Comparison of ENCODE assay signal across 19 cellular contexts in the genomic region with DNA sequence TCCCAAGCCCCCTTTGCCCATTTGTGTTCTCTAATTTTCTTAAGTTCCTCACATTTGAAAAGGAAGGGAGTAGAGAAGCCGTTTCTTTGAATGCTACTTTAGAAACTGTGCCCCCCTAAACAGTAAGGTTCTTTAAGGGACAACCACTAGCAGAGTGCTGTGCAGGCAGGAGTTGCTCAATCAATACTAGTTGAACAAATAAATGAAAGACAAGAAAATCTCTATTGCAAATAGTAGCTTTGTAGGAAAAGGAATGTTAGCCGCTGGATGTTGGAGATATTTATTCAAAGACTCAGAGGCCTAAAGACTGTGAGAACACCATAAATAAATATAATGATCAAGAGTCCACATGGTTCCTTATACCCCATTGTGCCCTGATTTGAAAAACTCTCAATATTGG.
DNase-seq lines count a peak whose midpoint lies in the region; ATAC-seq, FAIRE-seq and TF ChIP-seq lines count a peak whose summit lies in the region.
"Had no signal": no experiment of that assay in that cellular context is flagged by ENCODE, and none has a peak within 500 bp of the region (broad histone marks: within the 10 kb centered on the region; RNA-seq: fewer than 3 reads in every experiment).

No MANE protein-coding gene starts in this region.

- H3K4me3 ChIP-seq in A549, result no peak overlapping the region
- H3K4me3 ChIP-seq in adipocyte (ENCODE audit: low read length), result no peak overlapping the region
- peak overlapping the region in 1 of 3 experiments; percentile 19; a peak in 1 of 6 replicates for H3K4me3 ChIP-seq in HepG2 (replicated peaks in 1 of 3; ENCODE audit: insufficient read depth in 1 of 3, low read depth in 2 of 3, low read length in 3 of 3)
- no peak overlapping the region for H3K4me3 ChIP-seq in mesendoderm (ENCODE audit: low read length)
- H3K4me3 ChIP-seq: BLaER1 treated with 17β-estradiol and CSF1 and Interleukin-3, amounts not matched to agents 10 nM and 100 nM had no signal

- H3K56ac ChIP-seq in mesendoderm (ENCODE audit: low read length), result no peak overlapping the region

- no peak overlapping the region for H3K4me3 Mint-ChIP-seq in endothelial cell (ENCODE audit: unreplicated experiment)
- H3K4me3 Mint-ChIP-seq: B cell; CD4-positive, CD25-positive, alpha-beta regulatory T cell; CD8-positive, alpha-beta memory T cell; H9 had no signal

- intact Hi-C loops in HepG2 (cut with micrococcal nuclease; ENCODE audit: unreplicated experiment), result loop anchor here (5.0 kb wide), 1 partner anchor 107 kb away; no protein-coding TSS in a partner anchor

- no peaks in the 10 kb centered on the region for H3K27me3 ChIP-seq in adipocyte (replicated peaks; ENCODE audit: control insufficient read depth, insufficient read depth, low read length)
- no peaks in the 10 kb centered on the region for H3K27me3 ChIP-seq in HepG2 (ENCODE audit: control insufficient read depth in 1 of 2, insufficient read depth in 2 of 2, low read length in 2 of 2)
- H3K27me3 ChIP-seq in mesendoderm (ENCODE audit: insufficient read depth, low read length, poor library complexity), result no peaks in the 10 kb centered on the region
- H3K27me3 ChIP-seq: BLaER1 treated with 17β-estradiol and CSF1 and Interleukin-3, amounts not matched to agents 10 nM and 100 nM had no signal

- H2BK120ac ChIP-seq in mesendoderm (ENCODE audit: low read depth, low read length), result no peak overlapping the region

- TF ChIP-seq POLR2A in A549 (IDR thresholded peaks at IDR 0.05; ENCODE audit: low read length) (no peak), HepG2 (IDR thresholded peaks at IDR 0.05; ENCODE audit: insufficient read depth in 1 of 2, low read depth in 2 of 2, low read length in 2 of 2) (no peak)

- H3K27ac ChIP-seq in A549 (no peak overlapping the region), HepG2 (ENCODE audit: extremely low read length, insufficient read depth, low read length) (peak overlapping the region; percentile 86), mesendoderm (ENCODE audit: low read depth, low read length) (no peak overlapping the region)
- H3K27ac ChIP-seq: BLaER1 treated with 17β-estradiol and CSF1 and Interleukin-3, amounts not matched to agents 10 nM and 100 nM had no signal

- H4K5ac ChIP-seq in mesendoderm (ENCODE audit: low read length), result no peak overlapping the region

- CTCF ChIA-PET in A549 (lab: Yijun Ruan, JAX) (no interaction called here), HepG2 (lab: Yijun Ruan, JAX; ENCODE audit: low intra/inter-chr PET ratio, low total read pairs) (no interaction called here)

- H3K4me1 Mint-ChIP-seq in endothelial cell (ENCODE audit: unreplicated experiment), result peaks cover 12% of the 10 kb centered on the region
- H3K4me1 Mint-ChIP-seq: B cell; CD8-positive, alpha-beta memory T cell; H9 had no signal

- H2BK15ac ChIP-seq in mesendoderm (replicated peaks; ENCODE audit: low read depth), result no peak overlapping the region

- H3K79me1 ChIP-seq in mesendoderm (ENCODE audit: low read length), result no peaks in the 10 kb centered on the region

- no peak overlapping the region for H3K4ac ChIP-seq in mesendoderm (ENCODE audit: low read depth, low read length)

- H3K4me1 ChIP-seq in A549 (0 out of 3 replicates have a peak, but pooled peaks cover 9% of the 10 kb centered on the region), adipocyte (ENCODE audit: control insufficient read depth, insufficient read depth, low read length) (peaks cover 22% of the 10 kb centered on the region), HepG2 (ENCODE audit: insufficient read depth, low read length) (peaks cover 65% of the 10 kb centered on the region), mesendoderm (ENCODE audit: control insufficient read depth, low read depth, low read length) (no peaks in the 10 kb centered on the region)

- DNase-seq in A549 (ENCODE audit: low read depth in 1 of 2, low spot score in 1 of 2), result no peak
- peak; percentile 24 for DNase-seq in HuH-7 (ENCODE audit: low spot score)
- DNase-seq in adipocyte (ENCODE audit: low read depth), result peak; percentile 30
- peak; percentile 91 for DNase-seq in HepG2 (ENCODE audit: low spot score)
- DNase-seq in endothelial cell (ENCODE audit: low spot score), result no peak
- DNase-seq in activated CD4-positive, alpha-beta T cell treated with anti-CD3 and anti-CD28 coated beads for 4 hours, result no peak
- no peak for DNase-seq in NCI-H524 treated with DMSO at 0.1 percent for 48 hours (lab: John Stamatoyannopoulos, UW)
- DNase-seq in mesendoderm, result no peak
- DNase-seq: 8988T; CD4-positive, CD25-positive, alpha-beta regulatory T cell; CD8-positive, alpha-beta memory T cell; COR-L47; H9 had no signal

- H2AK5ac ChIP-seq in mesendoderm (ENCODE audit: low read length), result no peak overlapping the region

- BruUV-seq in HepG2 (replicated peaks; lab: Mats Ljungman, UMichigan), result no TSS peak

- no peaks in the 10 kb centered on the region for H3K36me3 Mint-ChIP-seq in endothelial cell (ENCODE audit: low read depth, unreplicated experiment)

- peak overlapping the region; percentile 12; the same call in 1 of the 3 replicates for H3K4me2 ChIP-seq in A549
- H3K4me2 ChIP-seq in HepG2 (ENCODE audit: low read depth, low read length), result peak overlapping the region; percentile 65
- no peak overlapping the region for H3K4me2 ChIP-seq in mesendoderm (ENCODE audit: low read length)

- no peak for TF ChIP-seq CTCF in A549 (IDR thresholded peaks at IDR 0.05)
- TF ChIP-seq CTCF in HepG2 (CRISPR knock-in tag; IDR thresholded peaks at IDR 0.05), result no peak
- no peak for TF ChIP-seq CTCF in endothelial cell (IDR thresholded peaks at IDR 0.05; ENCODE audit: unreplicated experiment)

- no peak overlapping the region for H2AFZ ChIP-seq in HepG2 (ENCODE audit: low read length)

- TF ChIP-seq RAD21 in A549 (conservative IDR thresholded peaks at IDR 0.05 in 1 of 2, IDR thresholded peaks at IDR 0.05 in 1 of 2) (no peak), HepG2 (CRISPR knock-in tag; IDR thresholded peaks at IDR 0.05) (no peak)

- no peak for TF ChIP-seq EP300 in A549 (IDR thresholded peaks at IDR 0.05)
- peak in 1 of 2 experiments; percentile 80; a peak in 2 of 4 replicates for TF ChIP-seq EP300 in HepG2 (IDR thresholded peaks at IDR 0.05; ENCODE audit: low read depth in 2 of 2, low read length in 2 of 2)
- TF ChIP-seq EP300 in HepG2 (CRISPR knock-in tag; IDR thresholded peaks at IDR 0.05; ENCODE audit: borderline replicate concordance), result no peak

- 53% methylated on average over 2 of the region's 2 CpGs for WGBS in A549 (ENCODE audit: missing lambda C conversion rate)
- 2% methylated on average over 2 of the region's 2 CpGs for WGBS in HepG2 (ENCODE audit: low lambda C conversion rate)
- WGBS in mesendoderm (ENCODE audit: extremely low coverage, insufficient coverage, low lambda C conversion rate), result no CpG with 5 or more reads among the region's 2 CpGs

- FAIRE-seq in A549 (lab: Jason Lieb, UNC) (no peak), HepG2 (lab: Jason Lieb, UNC) (peak; percentile 49)
- FAIRE-seq: D721Med, G401.6, GM19239, H1 had no signal

- H4K20me1 ChIP-seq in HepG2 (ENCODE audit: insufficient read depth, low read length), result no peaks in the 10 kb centered on the region
- H4K20me1 ChIP-seq: BLaER1 treated with 17β-estradiol and CSF1 and Interleukin-3, amounts not matched to agents 10 nM and 100 nM had no signal

- H3K79me2 ChIP-seq in HepG2 (ENCODE audit: insufficient read depth, low read length) (no peaks in the 10 kb centered on the region), mesendoderm (ENCODE audit: control insufficient read depth, insufficient read depth, low read length) (no peaks in the 10 kb centered on the region)

- no peaks in the 10 kb centered on the region for H3K27me3 Mint-ChIP-seq in endothelial cell (ENCODE audit: unreplicated experiment)
- H3K27me3 Mint-ChIP-seq: B cell; CD4-positive, CD25-positive, alpha-beta regulatory T cell; CD8-positive, alpha-beta memory T cell had no signal

- H3K18ac ChIP-seq in mesendoderm (ENCODE audit: low read length), result no peak overlapping the region

- H3K9me3 Mint-ChIP-seq in endothelial cell (ENCODE audit: unreplicated experiment), result no peaks in the 10 kb centered on the region
- H3K9me3 Mint-ChIP-seq: CD4-positive, CD25-positive, alpha-beta regulatory T cell; CD8-positive, alpha-beta memory T cell; H9 had no signal

- no peak overlapping the region for H3K23ac ChIP-seq in mesendoderm (ENCODE audit: low read length)

- ATAC-seq in A549, result no peak
- peak; percentile 91 for ATAC-seq in HepG2

- H3K27ac Mint-ChIP-seq in endothelial cell (ENCODE audit: unreplicated experiment), result no peak overlapping the region
- H3K27ac Mint-ChIP-seq: B cell; CD4-positive, CD25-positive, alpha-beta regulatory T cell; CD8-positive, alpha-beta memory T cell; H9 had no signal

- POLR2A ChIA-PET in A549 (lab: Yijun Ruan, JAX), result no interaction called here
- POLR2A ChIA-PET in HepG2 (lab: Yijun Ruan, JAX), result interaction anchor here (1.0 to 1.5 kb wide), 2 partner anchors 24 to 582 kb away, joined by 3 read pairs; no protein-coding TSS in a partner anchor

- H3K36me3 ChIP-seq in adipocyte (ENCODE audit: control insufficient read depth, insufficient read depth, low read length, severe bottlenecking) (no peaks in the 10 kb centered on the region), HepG2 (replicated peaks in 1 of 2; ENCODE audit: control insufficient read depth in 1 of 2, insufficient read depth in 2 of 2, low read length in 2 of 2) (no peaks in the 10 kb centered on the region), mesendoderm (ENCODE audit: control insufficient read depth, insufficient read depth, low read length) (no peaks in the 10 kb centered on the region)

- H3K9ac ChIP-seq in adipocyte (ENCODE audit: low read length) (no peak overlapping the region), HepG2 (ENCODE audit: insufficient read depth, low read depth, low read length) (no peak overlapping the region), mesendoderm (ENCODE audit: low read length) (no peak overlapping the region)
- H3K9ac ChIP-seq: BLaER1 treated with 17β-estradiol and CSF1 and Interleukin-3, amounts not matched to agents 10 nM and 100 nM had no signal

- H3K9me3 ChIP-seq in A549, result no peaks in the 10 kb centered on the region
- H3K9me3 ChIP-seq in adipocyte (ENCODE audit: control insufficient read depth, low read length), result no peaks in the 10 kb centered on the region
- H3K9me3 ChIP-seq in HepG2 (ENCODE audit: low read length), result no peaks in the 10 kb centered on the region

- no peak overlapping the region for H4K8ac ChIP-seq in mesendoderm (ENCODE audit: low read depth, low read length)

- in situ Hi-C loops in HepG2 (cut with HindIII; ENCODE audit: extremely low pct_ligation_motif_present, low pct_unique_long_range_greater_than_20kb), result no loop called here

- no peak overlapping the region for H2BK5ac ChIP-seq in mesendoderm (ENCODE audit: low read length)

TF ChIP-seq in A549, 52 proteins besides CTCF, POLR2A, EP300 and RAD21 (continues in another document):
- TF ChIP-seq FOSB (CRISPR knock-in tag; IDR thresholded peaks at IDR 0.05) (no peak), RARB (CRISPR knock-in tag; IDR thresholded peaks at IDR 0.05) (no peak), CBX8 (IDR thresholded peaks at IDR 0.05) (no peak), HOXA7 (CRISPR knock-in tag; IDR thresholded peaks at IDR 0.05) (no peak)

TF ChIP-seq in HepG2, 621 proteins besides CTCF, POLR2A, EP300 and RAD21 (continues in another document):
- no peak for TF ChIP-seq NFRKB (IDR thresholded peaks at IDR 0.05)
- TF ChIP-seq ZNF709 (CRISPR knock-in tag; IDR thresholded peaks at IDR 0.05), result no peak
- TF ChIP-seq ZNF768 (CRISPR knock-in tag; IDR thresholded peaks at IDR 0.05), result no peak
- TF ChIP-seq ZNF235 (CRISPR knock-in tag; IDR thresholded peaks at IDR 0.05; ENCODE audit: borderline replicate concordance), result no peak
- TF ChIP-seq ISX (CRISPR knock-in tag; conservative IDR thresholded peaks at IDR 0.05), result no peak

Comparison
In these comparisons a context has a peak if more than half of its experiments do, and no peak if none do; other contexts are left out.
1. DNase-seq: peak in HuH-7 (single experiment), adipocyte (single experiment) and HepG2 (single experiment); none in A549 (0 of 2), endothelial cell (single experiment), activated CD4-positive, alpha-beta T cell treated with anti-CD3 and anti-CD28 coated beads for 4 hours (0 of 2), NCI-H524 treated with DMSO at 0.1 percent for 48 hours (single experiment) and mesendoderm (single experiment).
2. Of the 38 proteins assayed by ChIP-seq in both HepG2 and A549: peak only in HepG2: CEBPB, EHMT2, HDAC2 and SMC3; only in A549: none; in both: none; in neither: 33; mixed calls (peak in some experiments, not most) for 1.